In genomic region chr7:76357379-76358052, GRCh38 we compare ENCODE assay signal across 8 cellular contexts. TPM values are rescaled to one million over a fixed set of nuclear protein-coding genes. Genes with fewer than 3 reads are reported as not detected.
DNase-seq lines count a peak whose midpoint lies in the region; ATAC-seq, FAIRE-seq and TF ChIP-seq lines count a peak whose summit lies in the region.

No MANE protein-coding gene starts in this region.

- H3F3A ChIP-seq in Loucy (ENCODE audit: low read depth) = no peaks in the 10 kb centered on the region

- no peak for FAIRE-seq in urothelium cell line (lab: Jason Lieb, UNC)

- no peak overlapping the region for H2AFZ ChIP-seq in Loucy (ENCODE audit: low read length)

- H3K27me3 ChIP-seq in BLaER1 (no peaks in the 10 kb centered on the region), Loucy (ENCODE audit: insufficient read depth, low read length, poor library complexity, severe bottlenecking) (no peaks in the 10 kb centered on the region), breast epithelium (no peaks in the 10 kb centered on the region)

- H3K9me3 ChIP-seq in BLaER1 = peaks cover 10% of the 10 kb centered on the region; the same call in 1 of the 2 replicates
- no peaks in the 10 kb centered on the region for H3K9me3 ChIP-seq in Loucy (ENCODE audit: insufficient read depth, low read depth, low read length)
- no peaks in the 10 kb centered on the region for H3K9me3 ChIP-seq in breast epithelium
- no peaks in the 10 kb centered on the region for H3K9me3 ChIP-seq in mucosa of descending colon

- no peak for TF ChIP-seq CTCF in Loucy (conservative IDR thresholded peaks at IDR 0.05; ENCODE audit: low read length)
- TF ChIP-seq CTCF in breast epithelium (IDR thresholded peaks at IDR 0.05) = no peak
- no peak for TF ChIP-seq CTCF in mucosa of descending colon (IDR thresholded peaks at IDR 0.05)

- H4K20me1 ChIP-seq in BLaER1 (peaks cover 62% of the 10 kb centered on the region), Loucy (ENCODE audit: insufficient read depth, low read length, poor library complexity, severe bottlenecking) (peaks cover 61% of the 10 kb centered on the region)

- TF ChIP-seq POLR2A in breast epithelium (IDR thresholded peaks at IDR 0.05) = no peak

- H3K36me3 ChIP-seq in BLaER1 (peaks cover 45% of the 10 kb centered on the region), Loucy (ENCODE audit: insufficient read depth, low read length) (peaks cover 7% of the 10 kb centered on the region; the same call in 1 of the 2 replicates), breast epithelium (no peaks in the 10 kb centered on the region), mucosa of descending colon (ENCODE audit: low read depth) (no peaks in the 10 kb centered on the region)

- H3K79me2 ChIP-seq in Loucy (ENCODE audit: insufficient read depth, low read length) = peaks cover 62% of the 10 kb centered on the region

- peak overlapping the region; percentile 83 for H3K4me2 ChIP-seq in BLaER1
- peak overlapping the region; percentile 87 for H3K4me2 ChIP-seq in Loucy (ENCODE audit: low read depth, low read length, poor library complexity, severe bottlenecking)

- H3K27ac ChIP-seq in BLaER1 = peak overlapping the region; percentile 98
- peak overlapping the region; percentile 98 to 99 for H3K27ac ChIP-seq in breast epithelium

- intact Hi-C loops in breast epithelium (cut with DNase I; ENCODE audit: low total_unique reads) (no loop called here), mucosa of descending colon (cut with DNase I, micrococcal nuclease) (no loop called here)

- ATAC-seq in mucosa of descending colon (no peak), GM18907 (IDR thresholded peaks at IDR 0.05; ENCODE audit: unreplicated experiment) (no peak), GM21423 (IDR thresholded peaks at IDR 0.05; ENCODE audit: unreplicated experiment) (no peak)

- no peak for DNase-seq in breast epithelium (ENCODE audit: low spot score in 2 of 2)
- no peak for DNase-seq in mucosa of descending colon
- DNase-seq in urothelium cell line (ENCODE audit: low spot score) = no peak
- DNase-seq in A172 (ENCODE audit: low spot score) = no peak

- peak overlapping the region; percentile 99 for H3K9ac ChIP-seq in BLaER1
- H3K9ac ChIP-seq in Loucy (ENCODE audit: low read depth, low read length, poor library complexity, severe bottlenecking) = peak overlapping the region; percentile 89

- peaks cover 45% of the 10 kb centered on the region for H3K4me1 ChIP-seq in BLaER1
- H3K4me1 ChIP-seq in Loucy (ENCODE audit: insufficient read depth, low read length, poor library complexity, severe bottlenecking) = peaks cover 43% of the 10 kb centered on the region
- peaks cover 0 to 10% of the 10 kb centered on the region in 2 donors for H3K4me1 ChIP-seq in breast epithelium
- H3K4me1 ChIP-seq in mucosa of descending colon (ENCODE audit: low read depth) = peaks cover 12% of the 10 kb centered on the region

- H3K4me3 ChIP-seq in BLaER1 = peak overlapping the region; percentile 92
- H3K4me3 ChIP-seq in Loucy (ENCODE audit: low read length, poor library complexity, severe bottlenecking) = peak overlapping the region; percentile 98
- peak overlapping the region; percentile 93 to 100 (median 94) for H3K4me3 ChIP-seq in breast epithelium
- H3K4me3 ChIP-seq in mucosa of descending colon = peak overlapping the region; percentile 98

- no peaks in the 10 kb centered on the region for H3K9me2 ChIP-seq in Loucy (replicated peaks; ENCODE audit: low read depth, low read length)

RNA-seq across cellular contexts. Expression of gene YWHAG, which starts 1.3 kb away (rescaled TPM):
- total RNA-seq in breast epithelium (100 to 1,000 TPM in 1 of 3 donors, 10 to 100 TPM in 2; 58.7 to 128 (median 63.7) TPM), mucosa of descending colon (100 to 1,000 TPM in 2 of 3 donors, 10 to 100 TPM in 1; 74.3 to 114 (median 102) TPM)
- 149 and 151 TPM in 2 replicates for total RNA-seq in A172 (2014; rRNA removed; shearing (Covaris generic))

RNA-seq across cellular contexts. Expression of gene SSC4D, which starts 52.0 kb away (rescaled TPM):
- 1 to 10 TPM in 2 of 3 donors, not detected in 1; 1.9 to 2.6 TPM for total RNA-seq in breast epithelium
- under 1 TPM in 2 of 3 donors, not detected in 1; 0.32 to 0.72 TPM for total RNA-seq in mucosa of descending colon
- 0.76 and 2.4 TPM in 2 replicates for total RNA-seq in A172 (2014; rRNA removed; shearing (Covaris generic))

RNA-seq across cellular contexts. Expression of gene HSPB1, which starts 55.0 kb away (rescaled TPM):
- 100 to 1,000 TPM; 210 to 264 (median 211) TPM for total RNA-seq in breast epithelium
- total RNA-seq in mucosa of descending colon = 100 to 1,000 TPM; 207 to 840 (median 310) TPM
- 235 and 382 TPM in 2 replicates for total RNA-seq in A172 (2014; rRNA removed; shearing (Covaris generic))
